In genomic region chr2:237299897-237300296, GRCh38 we compare ENCODE assay signal across 13 cellular contexts.
DNase-seq lines count a peak whose midpoint lies in the region; ATAC-seq and TF ChIP-seq lines count a peak whose summit lies in the region.
"Had no signal": no experiment of that assay in that cellular context is flagged by ENCODE, and none has a peak within 500 bp of the region (broad histone marks: within the 10 kb centered on the region; RNA-seq: fewer than 3 reads in every experiment).

No MANE protein-coding gene starts in this region.

- H3K4me3 ChIP-seq in BJ (ENCODE audit: low read depth, low read length) (no peak overlapping the region), cardiac fibroblast (replicated peaks in 1 of 2; ENCODE audit: low read depth in 2 of 2, low read length in 2 of 2) (no peak overlapping the region)

- intact Hi-C loops in activated CD4-positive, alpha-beta T cell treated with anti-CD3 and anti-CD28 coated beads, Interleukin-2, amount 10 ng/mL, durations not matched to agents 24 days and 14 days (cut with micrococcal nuclease), result loop anchor here (10.0 kb wide), 1 partner anchor 175 kb away; no protein-coding TSS in a partner anchor
- intact Hi-C loops in activated CD4-positive, alpha-beta T cell treated with anti-CD3 and anti-CD28 coated beads for 36 hours (cut with DNase I, micrococcal nuclease), result no loop called here

- no peaks in the 10 kb centered on the region for H3K36me3 ChIP-seq in BJ (ENCODE audit: control insufficient read depth, insufficient read depth, low read length)

- POLR2A ChIA-PET in BJ (lab: Charles Lee), result interaction anchor here (0.6 to 1.0 kb wide), 5 partner anchors 13 to 214 kb away, joined by 3 to 4 read pairs (median 3); no protein-coding TSS in a partner anchor
- POLR2A ChIA-PET in activated CD4-positive, alpha-beta T cell treated with anti-CD3 and anti-CD28 coated beads for 36 hours (lab: Charles Lee), result no interaction called here

- no peak overlapping the region for H3K4me3 Mint-ChIP-seq in activated CD4-positive, alpha-beta T cell treated with anti-CD3 and anti-CD28 coated beads, Interleukin-2, amount 10 ng/mL, durations not matched to agents 24 days and 14 days
- H3K4me3 Mint-ChIP-seq in activated CD4-positive, alpha-beta T cell treated with anti-CD3 and anti-CD28 coated beads for 36 hours, result no peak overlapping the region
- H3K4me3 Mint-ChIP-seq: CD8-positive, alpha-beta T cell; memory B cell had no signal

- no peaks in the 10 kb centered on the region for H3K4me1 Mint-ChIP-seq in activated CD4-positive, alpha-beta T cell treated with anti-CD3 and anti-CD28 coated beads, Interleukin-2, amount 10 ng/mL, durations not matched to agents 24 days and 14 days
- no peaks in the 10 kb centered on the region for H3K4me1 Mint-ChIP-seq in activated CD4-positive, alpha-beta T cell treated with anti-CD3 and anti-CD28 coated beads for 36 hours
- H3K4me1 Mint-ChIP-seq: memory B cell had no signal

- peak; percentile 58 for ATAC-seq in omental fat pad (ENCODE audit: low FRiP score)
- ATAC-seq in HG02973 (IDR thresholded peaks at IDR 0.05; ENCODE audit: unreplicated experiment), result no peak
- no peak for ATAC-seq in activated CD4-positive, alpha-beta T cell treated with anti-CD3 and anti-CD28 coated beads for 36 hours
- ATAC-seq: CD8-positive, alpha-beta T cell; stimulated activated naive CD8-positive, alpha-beta T cell treated with anti-CD3 and anti-CD28 coated beads, Interleukin-15, Interleukin-2, amounts not matched to agents 100 U/mL and 50 U/mL, for 24 hours had no signal

- CTCF ChIA-PET in BJ (lab: Yijun Ruan, JAX), result interaction anchor here (0.7 to 1.8 kb wide), 4 partner anchors 45 to 175 kb away, joined by 3 to 6 read pairs (median 4); no protein-coding TSS in a partner anchor
- CTCF ChIA-PET in activated CD4-positive, alpha-beta T cell treated with anti-CD3 and anti-CD28 coated beads for 36 hours (lab: Charles Lee), result interaction anchor here (0.6 kb wide), 1 partner anchor 8 kb away, joined by 4 read pairs; no protein-coding TSS in a partner anchor

- H3K9me3 Mint-ChIP-seq in activated CD4-positive, alpha-beta T cell treated with anti-CD3 and anti-CD28 coated beads, Interleukin-2, amount 10 ng/mL, durations not matched to agents 24 days and 14 days, result peaks cover 14% of the 10 kb centered on the region
- peaks cover 10% of the 10 kb centered on the region for H3K9me3 Mint-ChIP-seq in activated CD4-positive, alpha-beta T cell treated with anti-CD3 and anti-CD28 coated beads for 36 hours (ENCODE audit: low read depth)

- TF ChIP-seq CTCF in BJ (IDR thresholded peaks at IDR 0.05; ENCODE audit: insufficient read depth, low read depth, low read length), result no peak
- TF ChIP-seq CTCF in cardiac fibroblast (IDR thresholded peaks at IDR 0.05; ENCODE audit: low read depth, low read length), result no peak
- no peak for TF ChIP-seq CTCF in omental fat pad (IDR thresholded peaks at IDR 0.05)

- DNase-seq in BJ (ENCODE audit: low read depth), result peak; percentile 97
- DNase-seq in NCI-H1694 (lab: John Stamatoyannopoulos, UW), result peak; percentile 91
- peak; percentile 87 to 97 for DNase-seq in cardiac fibroblast (ENCODE audit: low read depth in 2 of 2)
- DNase-seq in omental fat pad (ENCODE audit: low spot score), result no peak
- DNase-seq in KBM-7, result no peak
- no peak for DNase-seq in activated CD4-positive, alpha-beta T cell treated with anti-CD3 and anti-CD28 coated beads, Interleukin-2, amount 10 ng/mL, durations not matched to agents 24 days and 14 days
- DNase-seq in activated CD4-positive, alpha-beta T cell treated with anti-CD3 and anti-CD28 coated beads for 36 hours, result no peak
- DNase-seq: activated gamma-delta T cell; CD8-positive, alpha-beta T cell; NCI-H774; stimulated activated naive CD8-positive, alpha-beta T cell treated with anti-CD3 and anti-CD28 coated beads, Interleukin-15, Interleukin-2, amounts not matched to agents 100 U/mL and 50 U/mL, for 24 hours had no signal

- H3K27ac Mint-ChIP-seq in activated CD4-positive, alpha-beta T cell treated with anti-CD3 and anti-CD28 coated beads, Interleukin-2, amount 10 ng/mL, durations not matched to agents 24 days and 14 days, result no peak overlapping the region
- H3K27ac Mint-ChIP-seq in activated CD4-positive, alpha-beta T cell treated with anti-CD3 and anti-CD28 coated beads for 36 hours, result no peak overlapping the region
- H3K27ac Mint-ChIP-seq: CD8-positive, alpha-beta T cell; memory B cell had no signal

- H3K36me3 Mint-ChIP-seq in activated CD4-positive, alpha-beta T cell treated with anti-CD3 and anti-CD28 coated beads, Interleukin-2, amount 10 ng/mL, durations not matched to agents 24 days and 14 days (ENCODE audit: low read depth), result no peaks in the 10 kb centered on the region
- no peaks in the 10 kb centered on the region for H3K36me3 Mint-ChIP-seq in activated CD4-positive, alpha-beta T cell treated with anti-CD3 and anti-CD28 coated beads for 36 hours (ENCODE audit: low read depth)
- H3K36me3 Mint-ChIP-seq: CD8-positive, alpha-beta T cell; memory B cell had no signal

- H3K27me3 Mint-ChIP-seq in activated CD4-positive, alpha-beta T cell treated with anti-CD3 and anti-CD28 coated beads, Interleukin-2, amount 10 ng/mL, durations not matched to agents 24 days and 14 days, result peaks cover 5% of the 10 kb centered on the region
- peaks cover 16% of the 10 kb centered on the region for H3K27me3 Mint-ChIP-seq in activated CD4-positive, alpha-beta T cell treated with anti-CD3 and anti-CD28 coated beads for 36 hours

- H3K27me3 ChIP-seq in BJ (ENCODE audit: control insufficient read depth, insufficient read depth, low read length), result no peaks in the 10 kb centered on the region

- in situ Hi-C loops in KBM-7 (cut with MboI; ENCODE audit: low pct_unique_long_range_greater_than_20kb, low sequenced_read_pairs), result no loop called here

Comparison
In these comparisons a context has a peak if more than half of its experiments do, and no peak if none do; other contexts are left out.
1. DNase-seq: peak in BJ (single experiment), NCI-H1694 (single experiment) and cardiac fibroblast (2 of 2); none in omental fat pad (single experiment), KBM-7 (single experiment), activated CD4-positive, alpha-beta T cell treated with anti-CD3 and anti-CD28 coated beads, Interleukin-2, amount 10 ng/mL, durations not matched to agents 24 days and 14 days (single experiment) and activated CD4-positive, alpha-beta T cell treated with anti-CD3 and anti-CD28 coated beads for 36 hours (single experiment).